ENCODE assay signal across 1 cellular context in genomic region chr1:113615425-113615824, GRCh38.
TF ChIP-seq lines count a peak whose summit lies in the region.

No MANE protein-coding gene starts in this region.

TF ChIP-seq in SK-N-SH treated with all-trans-retinoic acid at 6 μM for 48 hours, 23 proteins besides CTCF, POLR2A, EP300 and RAD21 (continued from another document):
- no peak for TF ChIP-seq PATZ1 (CRISPR knock-in tag; IDR thresholded peaks at IDR 0.05; ENCODE audit: borderline replicate concordance)
- TF ChIP-seq ESRRG (CRISPR knock-in tag; IDR thresholded peaks at IDR 0.05), result no peak
- no peak for TF ChIP-seq ZFP30 (CRISPR knock-in tag; IDR thresholded peaks at IDR 0.05)
- no peak for TF ChIP-seq ZC3H10 (CRISPR knock-in tag; IDR thresholded peaks at IDR 0.05)
- TF ChIP-seq BACH2 (CRISPR knock-in tag; IDR thresholded peaks at IDR 0.05; ENCODE audit: borderline replicate concordance), result no peak
- TF ChIP-seq CREB5 (CRISPR knock-in tag; IDR thresholded peaks at IDR 0.05; ENCODE audit: low read depth), result no peak
- no peak for TF ChIP-seq ZFP3 (CRISPR knock-in tag; IDR thresholded peaks at IDR 0.05)
